Comparison of ENCODE assay signal across 19 cellular contexts in the genomic region with DNA sequence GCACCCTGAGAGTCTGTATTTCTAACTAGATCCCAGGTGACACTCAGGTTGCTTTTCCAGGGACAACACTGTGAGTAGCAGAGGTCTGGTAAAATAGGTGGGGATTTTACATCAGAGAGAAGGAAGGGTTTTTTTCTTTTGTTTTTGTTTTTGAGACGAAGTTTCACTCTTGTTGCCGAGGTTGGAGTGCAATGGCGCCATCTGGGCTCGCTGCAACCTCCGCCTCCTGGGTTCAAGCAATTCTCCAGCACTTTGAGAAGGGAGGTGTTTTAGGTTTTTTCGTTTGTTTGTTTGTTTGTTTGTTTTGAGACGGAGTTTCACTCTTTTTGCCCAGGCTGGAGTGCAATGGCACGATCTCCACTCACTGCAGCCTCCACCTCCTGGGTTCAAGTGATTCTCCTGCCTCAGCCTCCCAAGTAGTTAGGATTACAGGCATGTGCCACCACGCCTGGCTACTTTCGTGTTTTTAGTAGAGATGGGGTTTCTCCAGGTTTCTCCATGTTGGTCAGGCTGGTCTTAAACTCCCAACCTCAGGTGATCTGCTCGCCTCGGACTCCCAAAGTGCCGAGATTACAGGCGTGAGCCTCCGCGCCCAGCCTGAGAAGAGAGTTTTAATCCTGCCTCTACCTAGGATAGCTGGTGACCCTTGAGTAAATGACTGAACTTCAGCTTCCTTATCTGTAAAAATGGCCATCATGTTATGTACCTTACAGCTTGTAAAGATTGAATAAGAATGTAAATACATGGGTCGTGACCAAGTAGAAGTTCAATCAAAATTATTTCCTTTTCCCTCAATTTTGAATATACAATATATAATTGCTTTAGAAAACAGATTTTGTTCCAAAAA.
"Had no signal": no experiment of that assay in that cellular context is flagged by ENCODE, and none has a peak within 500 bp of the region (broad histone marks: within the 10 kb centered on the region; RNA-seq: fewer than 3 reads in every experiment).

No MANE protein-coding gene starts in this region.

- H3K9me3 ChIP-seq: neutrophil, thyroid gland had no signal

- H3K4me3 ChIP-seq: lung, thyroid gland had no signal

- H3K27me3 ChIP-seq: foreskin keratinocyte, neutrophil, thyroid gland had no signal

- H2AFZ ChIP-seq: parathyroid adenoma had no signal

- H3K79me2 ChIP-seq: parathyroid adenoma had no signal

- H3K36me3 ChIP-seq: neutrophil, thyroid gland had no signal

- ATAC-seq: foreskin keratinocyte; stimulated activated naive B cell treated with anti-CD40 and anti-IgM and Interleukin-4, amounts not matched to agents 10 μg/mL and 1 μg/mL and 100 μg/mL, for 72 hours; T-helper 17 cell had no signal

- H3K4me1 ChIP-seq: foreskin keratinocyte, parathyroid adenoma had no signal

- DNase-seq: activated B cell treated with CpG ODN at 0.5 μM for 24 hours; activated CD4-positive, alpha-beta T cell treated with anti-CD3 and anti-CD28 coated beads, Interleukin-2, amount 10 ng/mL, durations not matched to agents 24 days and 14 days; activated naive CD8-positive, alpha-beta T cell treated with anti-CD3 and anti-CD28 coated beads, Interleukin-2, amount 10 ng/mL, durations not matched to agents 7 days and 5 days; anterior cingulate cortex; cortex of kidney; effector CD4-positive, alpha-beta T cell; foreskin keratinocyte; head of caudate nucleus; immature natural killer cell; naive B cell; retina; stimulated activated CD4-positive, alpha-beta T cell treated with anti-CD3 and anti-CD28 coated beads, Interleukin-2, amount 100 ng/mL, for 48 hours; stimulated activated naive B cell treated with anti-CD40 and anti-IgM and Interleukin-4, amounts not matched to agents 10 μg/mL and 1 μg/mL and 100 μg/mL, for 72 hours; T-helper 17 cell; thyroid gland had no signal

- H3K27ac ChIP-seq: foreskin keratinocyte, parathyroid adenoma had no signal

- FAIRE-seq: urothelium cell line had no signal
